ENCODE assay signal across 25 cellular contexts in the genomic region with DNA sequence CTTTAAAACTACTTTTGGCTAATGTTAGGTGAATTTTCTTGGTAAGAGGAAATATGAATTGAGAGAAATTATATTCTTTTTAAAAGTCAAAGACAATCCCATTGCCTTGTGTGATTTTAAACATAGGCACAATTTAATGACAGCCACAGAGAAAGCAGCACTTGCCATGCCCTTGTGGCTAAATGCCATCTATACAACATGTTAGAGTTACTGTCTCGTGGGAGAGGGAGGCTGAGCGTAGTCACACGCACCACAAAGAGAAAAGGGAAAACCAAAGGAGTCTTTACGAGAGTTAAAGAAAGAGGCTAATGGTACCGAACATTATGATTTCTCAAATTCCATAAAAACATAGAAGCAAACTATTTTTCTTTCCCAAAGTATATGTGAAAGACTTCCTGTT.
"Had no signal": no experiment of that assay in that cellular context is flagged by ENCODE, and none has a peak within 500 bp of the region (broad histone marks: within the 10 kb centered on the region; RNA-seq: fewer than 3 reads in every experiment).

No MANE protein-coding gene starts in this region.

- H3K27me3 Mint-ChIP-seq: activated CD8-positive, alpha-beta T cell treated with anti-CD3 and anti-CD28 coated beads for 36 hours had no signal

- H3K9me3 ChIP-seq: body of pancreas, left lung, ovary, psoas muscle, right atrium auricular region, tibial nerve had no signal

- H3K4me2 ChIP-seq: hepatocyte had no signal

- H3K27ac ChIP-seq: body of pancreas, cardiac muscle cell, hepatocyte, left lung, ovary, psoas muscle, right atrium auricular region, tibial nerve had no signal

- ATAC-seq: activated CD8-positive, alpha-beta memory T cell treated with anti-CD3 and anti-CD28 coated beads, Interleukin-2, amount 10 ng/mL, durations not matched to agents 7 days and 5 days; activated CD8-positive, alpha-beta T cell treated with anti-CD3 and anti-CD28 coated beads for 36 hours; body of pancreas; left lung; naive thymus-derived CD8-positive, alpha-beta T cell; psoas muscle; stimulated activated naive CD8-positive, alpha-beta T cell treated with anti-CD3 and anti-CD28 coated beads, Interleukin-15, Interleukin-2, amounts not matched to agents 100 U/mL and 50 U/mL, for 24 hours had no signal

- H3K4me1 ChIP-seq: body of pancreas, left lung, psoas muscle, tibial nerve had no signal

- H3K27ac Mint-ChIP-seq: activated CD4-positive, alpha-beta T cell treated with anti-CD3 and anti-CD28 coated beads, Interleukin-2, amount 10 ng/mL, durations not matched to agents 24 days and 14 days; activated CD8-positive, alpha-beta memory T cell treated with anti-CD3 and anti-CD28 coated beads, Interleukin-2, amount 10 ng/mL, durations not matched to agents 7 days and 5 days; activated CD8-positive, alpha-beta T cell treated with anti-CD3 and anti-CD28 coated beads for 36 hours; activated naive CD4-positive, alpha-beta T cell treated with anti-CD3 and anti-CD28 coated beads, Interleukin-2, amount 50 U/mL, for 24 hours; dendritic cell treated with granulocyte-macrophage colony-stimulating factor and Interleukin-4, amounts not matched to agents 40 ng/mL and 50 ng/mL, for 4 days; naive thymus-derived CD8-positive, alpha-beta T cell had no signal

- H3K79me2 ChIP-seq: hepatocyte had no signal

- H3K4me3 ChIP-seq: body of pancreas, cardiac muscle cell, hepatocyte, left lung, lung, ovary, psoas muscle, right atrium auricular region, tibial nerve had no signal

- H2AFZ ChIP-seq: hepatocyte had no signal

- H3K9me3 Mint-ChIP-seq: activated CD8-positive, alpha-beta T cell treated with anti-CD3 and anti-CD28 coated beads for 36 hours; activated naive CD4-positive, alpha-beta T cell treated with anti-CD3 and anti-CD28 coated beads, Interleukin-2, amount 50 U/mL, for 24 hours; dendritic cell treated with granulocyte-macrophage colony-stimulating factor and Interleukin-4, amounts not matched to agents 40 ng/mL and 50 ng/mL, for 4 days; naive thymus-derived CD8-positive, alpha-beta T cell had no signal

- H3K36me3 ChIP-seq: cardiac muscle cell, left lung, ovary, right atrium auricular region, tibial nerve had no signal

- H3K36me3 Mint-ChIP-seq: activated CD8-positive, alpha-beta memory T cell treated with anti-CD3 and anti-CD28 coated beads, Interleukin-2, amount 10 ng/mL, durations not matched to agents 7 days and 5 days; activated naive CD4-positive, alpha-beta T cell treated with anti-CD3 and anti-CD28 coated beads, Interleukin-2, amount 50 U/mL, for 24 hours; immature natural killer cell; naive thymus-derived CD8-positive, alpha-beta T cell had no signal

- H3K27me3 ChIP-seq: body of pancreas, cardiac muscle cell, hepatocyte, left lung, ovary, right atrium auricular region, tibial nerve had no signal

- H3K4me3 Mint-ChIP-seq: activated CD4-positive, alpha-beta T cell treated with anti-CD3 and anti-CD28 coated beads, Interleukin-2, amount 10 ng/mL, durations not matched to agents 24 days and 14 days; activated CD8-positive, alpha-beta memory T cell treated with anti-CD3 and anti-CD28 coated beads, Interleukin-2, amount 10 ng/mL, durations not matched to agents 7 days and 5 days; activated CD8-positive, alpha-beta T cell treated with anti-CD3 and anti-CD28 coated beads for 36 hours; activated naive CD4-positive, alpha-beta T cell treated with anti-CD3 and anti-CD28 coated beads, Interleukin-2, amount 50 U/mL, for 24 hours; dendritic cell treated with granulocyte-macrophage colony-stimulating factor and Interleukin-4, amounts not matched to agents 40 ng/mL and 50 ng/mL, for 4 days; immature natural killer cell; naive thymus-derived CD8-positive, alpha-beta T cell had no signal

- DNase-seq: activated CD4-positive, alpha-beta T cell treated with anti-CD3 and anti-CD28 coated beads, Interleukin-2, amount 10 ng/mL, durations not matched to agents 24 days and 14 days; activated CD8-positive, alpha-beta memory T cell treated with anti-CD3 and anti-CD28 coated beads, Interleukin-2, amount 10 ng/mL, durations not matched to agents 7 days and 5 days; activated CD8-positive, alpha-beta T cell treated with anti-CD3 and anti-CD28 coated beads for 36 hours; activated gamma-delta T cell treated with Interleukin-2 at 50 U/mL for 16 hours; body of pancreas; effector CD8-positive, alpha-beta T cell; erythroblast; foreskin melanocyte; immature natural killer cell; kidney glomerular epithelial cell; left lung; naive thymus-derived CD8-positive, alpha-beta T cell; ovary; psoas muscle; stimulated activated CD4-positive, alpha-beta T cell treated with anti-CD3 and anti-CD28 coated beads, Interleukin-12 subunit alpha, Interleukin-12 subunit beta, amount 100 ng/mL, for 4 hours; stimulated activated CD4-positive, alpha-beta T cell treated with anti-CD3 and anti-CD28 coated beads, Interleukin-4, amount 100 ng/mL, for 4 hours; stimulated activated naive CD8-positive, alpha-beta T cell treated with anti-CD3 and anti-CD28 coated beads, Interleukin-15, Interleukin-2, amounts not matched to agents 100 U/mL and 50 U/mL, for 24 hours; T1000 had no signal
